1 cellular context compared by ENCODE assay signal in the genomic region with DNA sequence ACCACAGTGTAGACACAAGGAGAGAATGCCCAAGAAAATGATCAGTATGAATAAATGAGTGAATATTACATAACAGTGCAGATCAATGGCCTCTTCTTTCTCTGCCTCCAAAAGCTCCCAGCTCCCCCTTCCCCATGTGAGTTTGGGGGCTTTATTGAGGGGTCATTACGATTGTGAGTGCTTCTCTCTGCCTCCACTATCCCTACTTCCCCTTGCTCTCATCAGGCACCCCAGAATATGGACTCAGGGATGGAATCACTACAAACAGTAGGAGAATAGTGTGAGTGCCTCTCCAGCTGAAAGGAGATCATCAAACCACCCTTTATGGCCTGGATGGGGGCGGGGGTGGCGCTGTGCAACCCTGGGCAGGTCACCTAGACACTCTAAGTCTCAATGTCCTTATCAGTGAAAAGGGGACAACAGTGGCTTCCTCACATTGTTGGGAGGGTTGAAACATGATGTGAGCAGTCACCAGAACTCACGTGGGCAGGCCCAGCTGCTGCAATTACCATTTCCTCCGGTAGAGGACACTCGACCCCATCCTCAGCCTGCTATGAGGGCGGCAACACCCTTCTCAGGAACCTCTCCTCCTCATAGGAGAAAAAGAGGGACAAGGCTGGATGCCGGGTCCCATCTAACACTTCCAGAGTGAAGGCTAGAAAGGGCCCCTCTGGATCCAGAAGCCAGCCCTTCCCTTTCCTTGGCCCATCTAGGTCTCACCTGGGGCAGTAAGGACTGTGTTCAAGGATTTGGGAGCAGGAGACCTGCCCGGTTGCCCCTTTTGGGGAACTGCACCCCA.
TF ChIP-seq lines count a peak whose summit lies in the region.

No MANE protein-coding gene starts in this region.

TF ChIP-seq in GM12878, 131 proteins besides CTCF, POLR2A, EP300 and RAD21 (continued from another document):
- TF ChIP-seq, protein P1, sequence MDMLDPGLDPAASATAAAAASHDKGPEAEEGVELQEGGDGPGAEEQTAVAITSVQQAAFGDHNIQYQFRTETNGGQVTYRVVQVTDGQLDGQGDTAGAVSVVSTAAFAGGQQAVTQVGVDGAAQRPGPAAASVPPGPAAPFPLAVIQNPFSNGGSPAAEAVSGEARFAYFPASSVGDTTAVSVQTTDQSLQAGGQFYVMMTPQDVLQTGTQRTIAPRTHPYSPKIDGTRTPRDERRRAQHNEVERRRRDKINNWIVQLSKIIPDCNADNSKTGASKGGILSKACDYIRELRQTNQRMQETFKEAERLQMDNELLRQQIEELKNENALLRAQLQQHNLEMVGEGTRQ (IDR thresholded peaks at IDR 0.05; ENCODE audit: borderline replicate concordance, low read depth, low read length) = peak; percentile 66
- TF ChIP-seq RAD51 (IDR thresholded peaks at IDR 0.05) (peak; percentile 78; the same call in 1 of the 2 replicates), PAX8 (IDR thresholded peaks at IDR 0.05) (no peak), HDAC2 (IDR thresholded peaks at IDR 0.05) (no peak), SMARCA5 (IDR thresholded peaks at IDR 0.05) (peak; percentile 67), TCF12 (IDR thresholded peaks at IDR 0.05; ENCODE audit: low read depth, low read length) (peak; percentile 78; the same call in 1 of the 2 replicates), IKZF2 (IDR thresholded peaks at IDR 0.05) (peak; percentile 76 to 87), MTA2 (IDR thresholded peaks at IDR 0.05; ENCODE audit: low read depth) (peak; percentile 37; the same call in 1 of the 2 replicates), RELA (IDR thresholded peaks at IDR 0.05; ENCODE audit: borderline replicate concordance, partially characterized antibody) (no peak), POU2F2 (IDR thresholded peaks at IDR 0.05; ENCODE audit: borderline replicate concordance, low read depth, low read length) (peak; percentile 67; the same call in 2 of the 3 replicates), SRF (IDR thresholded peaks at IDR 0.05; ENCODE audit: low read depth in 2 of 2, low read length in 2 of 2) (no peak), CBX5 (IDR thresholded peaks at IDR 0.05; ENCODE audit: low read depth) (no peak), NBN (IDR thresholded peaks at IDR 0.05) (peak; percentile 17; the same call in 1 of the 2 replicates), NR2C2 (IDR thresholded peaks at IDR 0.05; ENCODE audit: borderline replicate concordance, control insufficient read depth, insufficient read length, low read depth) (no peak), EZH2 (IDR thresholded peaks at IDR 0.05; ENCODE audit: borderline replicate concordance, control insufficient read depth, low read depth, low read length) (no peak), GATAD2B (conservative IDR thresholded peaks at IDR 0.05; ENCODE audit: low read depth) (no peak)
- TF ChIP-seq, protein P2, sequence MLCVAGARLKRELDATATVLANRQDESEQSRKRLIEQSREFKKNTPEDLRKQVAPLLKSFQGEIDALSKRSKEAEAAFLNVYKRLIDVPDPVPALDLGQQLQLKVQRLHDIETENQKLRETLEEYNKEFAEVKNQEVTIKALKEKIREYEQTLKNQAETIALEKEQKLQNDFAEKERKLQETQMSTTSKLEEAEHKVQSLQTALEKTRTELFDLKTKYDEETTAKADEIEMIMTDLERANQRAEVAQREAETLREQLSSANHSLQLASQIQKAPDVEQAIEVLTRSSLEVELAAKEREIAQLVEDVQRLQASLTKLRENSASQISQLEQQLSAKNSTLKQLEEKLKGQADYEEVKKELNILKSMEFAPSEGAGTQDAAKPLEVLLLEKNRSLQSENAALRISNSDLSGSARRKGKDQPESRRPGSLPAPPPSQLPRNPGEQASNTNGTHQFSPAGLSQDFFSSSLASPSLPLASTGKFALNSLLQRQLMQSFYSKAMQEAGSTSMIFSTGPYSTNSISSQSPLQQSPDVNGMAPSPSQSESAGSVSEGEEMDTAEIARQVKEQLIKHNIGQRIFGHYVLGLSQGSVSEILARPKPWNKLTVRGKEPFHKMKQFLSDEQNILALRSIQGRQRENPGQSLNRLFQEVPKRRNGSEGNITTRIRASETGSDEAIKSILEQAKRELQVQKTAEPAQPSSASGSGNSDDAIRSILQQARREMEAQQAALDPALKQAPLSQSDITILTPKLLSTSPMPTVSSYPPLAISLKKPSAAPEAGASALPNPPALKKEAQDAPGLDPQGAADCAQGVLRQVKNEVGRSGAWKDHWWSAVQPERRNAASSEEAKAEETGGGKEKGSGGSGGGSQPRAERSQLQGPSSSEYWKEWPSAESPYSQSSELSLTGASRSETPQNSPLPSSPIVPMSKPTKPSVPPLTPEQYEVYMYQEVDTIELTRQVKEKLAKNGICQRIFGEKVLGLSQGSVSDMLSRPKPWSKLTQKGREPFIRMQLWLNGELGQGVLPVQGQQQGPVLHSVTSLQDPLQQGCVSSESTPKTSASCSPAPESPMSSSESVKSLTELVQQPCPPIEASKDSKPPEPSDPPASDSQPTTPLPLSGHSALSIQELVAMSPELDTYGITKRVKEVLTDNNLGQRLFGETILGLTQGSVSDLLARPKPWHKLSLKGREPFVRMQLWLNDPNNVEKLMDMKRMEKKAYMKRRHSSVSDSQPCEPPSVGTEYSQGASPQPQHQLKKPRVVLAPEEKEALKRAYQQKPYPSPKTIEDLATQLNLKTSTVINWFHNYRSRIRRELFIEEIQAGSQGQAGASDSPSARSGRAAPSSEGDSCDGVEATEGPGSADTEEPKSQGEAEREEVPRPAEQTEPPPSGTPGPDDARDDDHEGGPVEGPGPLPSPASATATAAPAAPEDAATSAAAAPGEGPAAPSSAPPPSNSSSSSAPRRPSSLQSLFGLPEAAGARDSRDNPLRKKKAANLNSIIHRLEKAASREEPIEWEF (IDR thresholded peaks at IDR 0.05; ENCODE audit: insufficient replicate concordance, low read depth, low read length) = no peak
- TF ChIP-seq, protein P3, sequence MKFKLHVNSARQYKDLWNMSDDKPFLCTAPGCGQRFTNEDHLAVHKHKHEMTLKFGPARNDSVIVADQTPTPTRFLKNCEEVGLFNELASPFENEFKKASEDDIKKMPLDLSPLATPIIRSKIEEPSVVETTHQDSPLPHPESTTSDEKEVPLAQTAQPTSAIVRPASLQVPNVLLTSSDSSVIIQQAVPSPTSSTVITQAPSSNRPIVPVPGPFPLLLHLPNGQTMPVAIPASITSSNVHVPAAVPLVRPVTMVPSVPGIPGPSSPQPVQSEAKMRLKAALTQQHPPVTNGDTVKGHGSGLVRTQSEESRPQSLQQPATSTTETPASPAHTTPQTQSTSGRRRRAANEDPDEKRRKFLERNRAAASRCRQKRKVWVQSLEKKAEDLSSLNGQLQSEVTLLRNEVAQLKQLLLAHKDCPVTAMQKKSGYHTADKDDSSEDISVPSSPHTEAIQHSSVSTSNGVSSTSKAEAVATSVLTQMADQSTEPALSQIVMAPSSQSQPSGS (IDR thresholded peaks at IDR 0.05; ENCODE audit: low read length) = no peak
- TF ChIP-seq, protein P4, sequence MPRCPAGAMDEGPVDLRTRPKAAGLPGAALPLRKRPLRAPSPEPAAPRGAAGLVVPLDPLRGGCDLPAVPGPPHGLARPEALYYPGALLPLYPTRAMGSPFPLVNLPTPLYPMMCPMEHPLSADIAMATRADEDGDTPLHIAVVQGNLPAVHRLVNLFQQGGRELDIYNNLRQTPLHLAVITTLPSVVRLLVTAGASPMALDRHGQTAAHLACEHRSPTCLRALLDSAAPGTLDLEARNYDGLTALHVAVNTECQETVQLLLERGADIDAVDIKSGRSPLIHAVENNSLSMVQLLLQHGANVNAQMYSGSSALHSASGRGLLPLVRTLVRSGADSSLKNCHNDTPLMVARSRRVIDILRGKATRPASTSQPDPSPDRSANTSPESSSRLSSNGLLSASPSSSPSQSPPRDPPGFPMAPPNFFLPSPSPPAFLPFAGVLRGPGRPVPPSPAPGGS (IDR thresholded peaks at IDR 0.05; ENCODE audit: borderline replicate concordance, insufficient read depth, low read depth, low read length, poor library complexity, severe bottlenecking) = no peak
- TF ChIP-seq, protein P5, sequence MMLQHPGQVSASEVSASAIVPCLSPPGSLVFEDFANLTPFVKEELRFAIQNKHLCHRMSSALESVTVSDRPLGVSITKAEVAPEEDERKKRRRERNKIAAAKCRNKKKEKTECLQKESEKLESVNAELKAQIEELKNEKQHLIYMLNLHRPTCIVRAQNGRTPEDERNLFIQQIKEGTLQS (IDR thresholded peaks at IDR 0.05; ENCODE audit: borderline replicate concordance, extremely low read depth, low read depth, low read length) = peak; percentile 38; the same call in 1 of the 2 replicates
- TF ChIP-seq, protein P6, sequence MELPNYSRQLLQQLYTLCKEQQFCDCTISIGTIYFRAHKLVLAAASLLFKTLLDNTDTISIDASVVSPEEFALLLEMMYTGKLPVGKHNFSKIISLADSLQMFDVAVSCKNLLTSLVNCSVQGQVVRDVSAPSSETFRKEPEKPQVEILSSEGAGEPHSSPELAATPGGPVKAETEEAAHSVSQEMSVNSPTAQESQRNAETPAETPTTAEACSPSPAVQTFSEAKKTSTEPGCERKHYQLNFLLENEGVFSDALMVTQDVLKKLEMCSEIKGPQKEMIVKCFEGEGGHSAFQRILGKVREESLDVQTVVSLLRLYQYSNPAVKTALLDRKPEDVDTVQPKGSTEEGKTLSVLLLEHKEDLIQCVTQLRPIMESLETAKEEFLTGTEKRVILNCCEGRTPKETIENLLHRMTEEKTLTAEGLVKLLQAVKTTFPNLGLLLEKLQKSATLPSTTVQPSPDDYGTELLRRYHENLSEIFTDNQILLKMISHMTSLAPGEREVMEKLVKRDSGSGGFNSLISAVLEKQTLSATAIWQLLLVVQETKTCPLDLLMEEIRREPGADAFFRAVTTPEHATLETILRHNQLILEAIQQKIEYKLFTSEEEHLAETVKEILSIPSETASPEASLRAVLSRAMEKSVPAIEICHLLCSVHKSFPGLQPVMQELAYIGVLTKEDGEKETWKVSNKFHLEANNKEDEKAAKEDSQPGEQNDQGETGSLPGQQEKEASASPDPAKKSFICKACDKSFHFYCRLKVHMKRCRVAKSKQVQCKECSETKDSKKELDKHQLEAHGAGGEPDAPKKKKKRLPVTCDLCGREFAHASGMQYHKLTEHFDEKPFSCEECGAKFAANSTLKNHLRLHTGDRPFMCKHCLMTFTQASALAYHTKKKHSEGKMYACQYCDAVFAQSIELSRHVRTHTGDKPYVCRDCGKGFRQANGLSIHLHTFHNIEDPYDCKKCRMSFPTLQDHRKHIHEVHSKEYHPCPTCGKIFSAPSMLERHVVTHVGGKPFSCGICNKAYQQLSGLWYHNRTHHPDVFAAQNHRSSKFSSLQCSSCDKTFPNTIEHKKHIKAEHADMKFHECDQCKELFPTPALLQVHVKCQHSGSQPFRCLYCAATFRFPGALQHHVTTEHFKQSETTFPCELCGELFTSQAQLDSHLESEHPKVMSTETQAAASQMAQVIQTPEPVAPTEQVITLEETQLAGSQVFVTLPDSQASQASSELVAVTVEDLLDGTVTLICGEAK (IDR thresholded peaks at IDR 0.05; ENCODE audit: borderline replicate concordance) = no peak
